ENCODE assay signal across 29 cellular contexts in the genomic region with DNA sequence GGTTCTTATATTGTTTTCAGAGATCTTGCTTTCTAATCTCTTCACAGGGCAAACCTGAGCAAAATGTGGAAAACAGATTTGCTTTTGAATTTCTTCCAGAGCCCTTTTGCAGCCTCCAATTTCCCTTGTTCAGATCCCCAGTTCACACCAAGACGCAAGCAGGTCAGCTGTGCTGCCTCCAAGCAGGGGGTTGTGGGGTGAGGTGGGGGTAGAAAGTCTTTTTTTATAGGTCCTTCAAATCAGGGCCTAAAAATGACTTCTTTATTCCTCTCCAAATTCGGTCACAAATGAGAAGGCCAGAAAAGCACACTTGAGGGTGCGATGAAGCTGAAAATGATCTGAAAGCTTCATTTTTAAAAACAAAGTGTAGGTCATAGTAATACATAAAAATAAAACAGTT.
"Had no signal": no experiment of that assay in that cellular context is flagged by ENCODE, and none has a peak within 500 bp of the region (broad histone marks: within the 10 kb centered on the region; RNA-seq: fewer than 3 reads in every experiment).

No MANE protein-coding gene starts in this region.

- H3K9me3 ChIP-seq: MG63, SJSA1 had no signal

- H3K4me3 ChIP-seq: cardiac muscle cell, MG63, SJSA1 had no signal

- ATAC-seq: activated CD4-positive, CD25-positive, alpha-beta regulatory T cell treated with anti-CD3 and anti-CD28 coated beads, Interleukin-2, amount 50 U/mL, for 24 hours; activated CD8-positive, alpha-beta T cell treated with anti-CD3 and anti-CD28 coated beads for 36 hours; Panc1; Right ventricle myocardium inferior; SK-N-SH treated with all-trans-retinoic acid at 6 μM for 48 hours had no signal

- DNase-seq: activated CD4-positive, alpha-beta T cell treated with anti-CD3 and anti-CD28 coated beads for 4 hours; activated CD8-positive, alpha-beta memory T cell treated with anti-CD3 and anti-CD28 coated beads, Interleukin-2, amount 50 U/mL, for 4 hours; activated CD8-positive, alpha-beta T cell treated with anti-CD3 and anti-CD28 coated beads for 36 hours; activated gamma-delta T cell treated with Interleukin-2 at 50 U/mL for 16 hours; activated naive CD4-positive, alpha-beta T cell treated with anti-CD3 and anti-CD28 coated beads, Interleukin-2, amount 10 ng/mL, durations not matched to agents 7 days and 5 days; activated naive CD8-positive, alpha-beta T cell treated with anti-CD3 and anti-CD28 coated beads for 36 hours; activated T-cell treated with anti-CD3 and anti-CD28 coated beads, Interleukin-2, amount 50 U/mL, for 72 hours; brain microvascular endothelial cell; cerebellar nuclear complex; MG63; MV-4-11; NCI-H1092 treated with DMSO at 0.1 percent for 48 hours; NCI-H1436 treated with DMSO at 0.1 percent for 48 hours; NCI-H187; NCI-H2081; NCI-H2171; NCI-H2227 treated with DMSO at 0.1 percent for 48 hours; NCI-H446 treated with DMSO at 0.1 percent for 48 hours; NCI-H526; NCI-H774; NK-92 treated with Interleukin-12 subunit alpha and Interleukin-12 subunit beta, amount 100 ng/mL, for 24 hours; OCI-M1; RPMI8226 had no signal

- H3K27me3 ChIP-seq: brain microvascular endothelial cell, cardiac muscle cell, MG63, SJSA1 had no signal

- H3K27ac ChIP-seq: brain microvascular endothelial cell, cardiac muscle cell, SJSA1 had no signal

- H3K4me1 ChIP-seq: SJSA1 had no signal

- H3K36me3 ChIP-seq: brain microvascular endothelial cell, cardiac muscle cell, MG63, SJSA1 had no signal
